1 cellular context compared by ENCODE assay signal in the genomic region with DNA sequence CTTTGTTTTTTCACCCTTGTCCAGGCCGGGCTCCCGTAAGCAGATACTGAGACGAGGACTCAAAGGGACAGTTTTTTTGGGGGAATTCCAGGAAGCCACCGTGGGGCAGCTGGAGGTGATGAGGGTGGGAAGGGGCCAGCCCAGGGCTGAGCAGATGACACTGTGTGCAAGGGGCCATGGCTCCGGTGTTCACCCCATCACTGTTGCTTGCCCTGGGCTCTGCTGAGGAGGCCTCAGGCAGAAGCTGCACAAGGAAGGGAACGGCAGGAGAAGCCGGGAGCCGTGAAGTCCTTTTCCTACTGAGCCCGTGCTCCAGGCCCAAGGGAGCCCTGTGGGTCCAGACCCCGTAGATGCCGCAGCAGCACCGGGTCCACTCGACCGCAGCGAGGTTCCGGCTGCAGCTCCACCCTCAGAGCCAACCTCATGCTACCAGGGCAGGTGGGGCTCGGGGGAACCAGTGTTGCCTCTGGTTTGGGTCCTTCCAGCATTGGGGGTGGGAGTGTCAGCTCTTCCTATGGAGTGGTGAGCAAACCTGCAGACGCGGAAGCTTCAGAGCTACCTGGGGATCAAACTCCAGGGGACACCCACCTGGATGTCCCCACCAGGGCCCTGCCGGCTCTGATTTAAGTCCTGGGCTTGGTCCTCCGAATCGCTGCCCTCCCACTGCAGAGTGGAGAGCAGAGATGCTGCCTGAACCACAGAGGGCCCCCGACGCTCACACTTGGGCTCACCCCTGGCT.
TF ChIP-seq lines count a peak whose summit lies in the region.

No MANE protein-coding gene starts in this region.

TF ChIP-seq in HEK293, 187 proteins besides CTCF, POLR2A, EP300 and RAD21 (continued from another document):
- TF ChIP-seq ZNF155 (tag by site-specific recombination; IDR thresholded peaks at IDR 0.05) = no peak
- TF ChIP-seq ZNF792 (tag by site-specific recombination; IDR thresholded peaks at IDR 0.05) = no peak
- no peak for TF ChIP-seq KLF1 (tag by site-specific recombination; IDR thresholded peaks at IDR 0.05)
- no peak for TF ChIP-seq ZNF837 (tag by site-specific recombination; IDR thresholded peaks at IDR 0.05)
- no peak for TF ChIP-seq ZNF335 (tag by site-specific recombination; conservative IDR thresholded peaks at IDR 0.05)
TF ChIP-seq in HEK293: peak in this region for 1.
